Comparison of ENCODE assay signal across 1 cellular context in the genomic region with DNA sequence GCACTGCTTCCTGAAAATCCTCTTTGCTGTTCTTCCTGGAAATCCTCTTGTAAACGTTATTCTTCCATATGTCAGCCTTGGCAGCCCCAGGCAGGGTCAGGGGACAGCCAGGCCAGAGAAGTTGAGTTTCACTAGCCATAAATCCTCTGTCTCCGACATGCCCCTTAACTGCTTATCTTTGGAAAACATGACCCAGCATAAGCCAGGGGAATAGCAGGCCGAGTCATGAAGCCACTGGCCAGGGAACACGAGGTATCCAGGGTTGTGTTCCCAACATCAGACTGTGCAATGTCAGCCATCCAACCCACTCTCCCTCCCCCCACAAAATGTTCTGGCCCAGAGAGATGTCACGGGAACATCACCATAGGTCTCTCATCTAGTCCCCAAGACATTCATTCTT.
A peak's percentile ranks its signal among the peaks of the same experiment; 100 is the strongest.
TF ChIP-seq lines count a peak whose summit lies in the region.

No MANE protein-coding gene starts in this region.

TF ChIP-seq in K562, 482 proteins besides CTCF, POLR2A, EP300 and RAD21 (continued from another document and continues in another):
- TF ChIP-seq, protein P1, sequence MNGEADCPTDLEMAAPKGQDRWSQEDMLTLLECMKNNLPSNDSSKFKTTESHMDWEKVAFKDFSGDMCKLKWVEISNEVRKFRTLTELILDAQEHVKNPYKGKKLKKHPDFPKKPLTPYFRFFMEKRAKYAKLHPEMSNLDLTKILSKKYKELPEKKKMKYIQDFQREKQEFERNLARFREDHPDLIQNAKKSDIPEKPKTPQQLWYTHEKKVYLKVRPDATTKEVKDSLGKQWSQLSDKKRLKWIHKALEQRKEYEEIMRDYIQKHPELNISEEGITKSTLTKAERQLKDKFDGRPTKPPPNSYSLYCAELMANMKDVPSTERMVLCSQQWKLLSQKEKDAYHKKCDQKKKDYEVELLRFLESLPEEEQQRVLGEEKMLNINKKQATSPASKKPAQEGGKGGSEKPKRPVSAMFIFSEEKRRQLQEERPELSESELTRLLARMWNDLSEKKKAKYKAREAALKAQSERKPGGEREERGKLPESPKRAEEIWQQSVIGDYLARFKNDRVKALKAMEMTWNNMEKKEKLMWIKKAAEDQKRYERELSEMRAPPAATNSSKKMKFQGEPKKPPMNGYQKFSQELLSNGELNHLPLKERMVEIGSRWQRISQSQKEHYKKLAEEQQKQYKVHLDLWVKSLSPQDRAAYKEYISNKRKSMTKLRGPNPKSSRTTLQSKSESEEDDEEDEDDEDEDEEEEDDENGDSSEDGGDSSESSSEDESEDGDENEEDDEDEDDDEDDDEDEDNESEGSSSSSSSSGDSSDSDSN (IDR thresholded peaks at IDR 0.05; ENCODE audit: borderline replicate concordance in 1 of 2, low read depth in 2 of 2, low read length in 2 of 2), result no peak
- TF ChIP-seq, protein P2, sequence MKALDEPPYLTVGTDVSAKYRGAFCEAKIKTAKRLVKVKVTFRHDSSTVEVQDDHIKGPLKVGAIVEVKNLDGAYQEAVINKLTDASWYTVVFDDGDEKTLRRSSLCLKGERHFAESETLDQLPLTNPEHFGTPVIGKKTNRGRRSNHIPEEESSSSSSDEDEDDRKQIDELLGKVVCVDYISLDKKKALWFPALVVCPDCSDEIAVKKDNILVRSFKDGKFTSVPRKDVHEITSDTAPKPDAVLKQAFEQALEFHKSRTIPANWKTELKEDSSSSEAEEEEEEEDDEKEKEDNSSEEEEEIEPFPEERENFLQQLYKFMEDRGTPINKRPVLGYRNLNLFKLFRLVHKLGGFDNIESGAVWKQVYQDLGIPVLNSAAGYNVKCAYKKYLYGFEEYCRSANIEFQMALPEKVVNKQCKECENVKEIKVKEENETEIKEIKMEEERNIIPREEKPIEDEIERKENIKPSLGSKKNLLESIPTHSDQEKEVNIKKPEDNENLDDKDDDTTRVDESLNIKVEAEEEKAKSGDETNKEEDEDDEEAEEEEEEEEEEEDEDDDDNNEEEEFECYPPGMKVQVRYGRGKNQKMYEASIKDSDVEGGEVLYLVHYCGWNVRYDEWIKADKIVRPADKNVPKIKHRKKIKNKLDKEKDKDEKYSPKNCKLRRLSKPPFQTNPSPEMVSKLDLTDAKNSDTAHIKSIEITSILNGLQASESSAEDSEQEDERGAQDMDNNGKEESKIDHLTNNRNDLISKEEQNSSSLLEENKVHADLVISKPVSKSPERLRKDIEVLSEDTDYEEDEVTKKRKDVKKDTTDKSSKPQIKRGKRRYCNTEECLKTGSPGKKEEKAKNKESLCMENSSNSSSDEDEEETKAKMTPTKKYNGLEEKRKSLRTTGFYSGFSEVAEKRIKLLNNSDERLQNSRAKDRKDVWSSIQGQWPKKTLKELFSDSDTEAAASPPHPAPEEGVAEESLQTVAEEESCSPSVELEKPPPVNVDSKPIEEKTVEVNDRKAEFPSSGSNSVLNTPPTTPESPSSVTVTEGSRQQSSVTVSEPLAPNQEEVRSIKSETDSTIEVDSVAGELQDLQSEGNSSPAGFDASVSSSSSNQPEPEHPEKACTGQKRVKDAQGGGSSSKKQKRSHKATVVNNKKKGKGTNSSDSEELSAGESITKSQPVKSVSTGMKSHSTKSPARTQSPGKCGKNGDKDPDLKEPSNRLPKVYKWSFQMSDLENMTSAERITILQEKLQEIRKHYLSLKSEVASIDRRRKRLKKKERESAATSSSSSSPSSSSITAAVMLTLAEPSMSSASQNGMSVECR (CRISPR knock-in tag; IDR thresholded peaks at IDR 0.05), result no peak
- TF ChIP-seq CSDE1 (IDR thresholded peaks at IDR 0.05) (no peak), CCAR2 (IDR thresholded peaks at IDR 0.05; ENCODE audit: low read depth, low read length) (no peak), ZSCAN29 (IDR thresholded peaks at IDR 0.05) (no peak), NCOA4 (IDR thresholded peaks at IDR 0.05; ENCODE audit: partially characterized antibody) (no peak), FOXJ2 (tag; IDR thresholded peaks at IDR 0.05) (no peak), ILK (tag; IDR thresholded peaks at IDR 0.05; ENCODE audit: borderline replicate concordance, low read depth) (no peak), DPF2 (IDR thresholded peaks at IDR 0.05) (peak; percentile 72), MTA2 (IDR thresholded peaks at IDR 0.05; ENCODE audit: low read depth) (no peak), C11orf30 (IDR thresholded peaks at IDR 0.05; ENCODE audit: low read depth) (peak; percentile 56), OTX1 (CRISPR knock-in tag; IDR thresholded peaks at IDR 0.05) (no peak), MAFG (tag; conservative IDR thresholded peaks at IDR 0.05) (peak; percentile 80), XRCC5 (IDR thresholded peaks at IDR 0.05; ENCODE audit: low read depth, low read length) (no peak), ZNF121 (CRISPR knock-in tag; conservative IDR thresholded peaks at IDR 0.05) (no peak)
- TF ChIP-seq, protein P3, sequence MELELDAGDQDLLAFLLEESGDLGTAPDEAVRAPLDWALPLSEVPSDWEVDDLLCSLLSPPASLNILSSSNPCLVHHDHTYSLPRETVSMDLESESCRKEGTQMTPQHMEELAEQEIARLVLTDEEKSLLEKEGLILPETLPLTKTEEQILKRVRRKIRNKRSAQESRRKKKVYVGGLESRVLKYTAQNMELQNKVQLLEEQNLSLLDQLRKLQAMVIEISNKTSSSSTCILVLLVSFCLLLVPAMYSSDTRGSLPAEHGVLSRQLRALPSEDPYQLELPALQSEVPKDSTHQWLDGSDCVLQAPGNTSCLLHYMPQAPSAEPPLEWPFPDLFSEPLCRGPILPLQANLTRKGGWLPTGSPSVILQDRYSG (tag; conservative IDR thresholded peaks at IDR 0.05; ENCODE audit: low read depth), result 0 out of 2 replicates have a peak, but pooled peaks have one; percentile 35
- TF ChIP-seq, protein P4, sequence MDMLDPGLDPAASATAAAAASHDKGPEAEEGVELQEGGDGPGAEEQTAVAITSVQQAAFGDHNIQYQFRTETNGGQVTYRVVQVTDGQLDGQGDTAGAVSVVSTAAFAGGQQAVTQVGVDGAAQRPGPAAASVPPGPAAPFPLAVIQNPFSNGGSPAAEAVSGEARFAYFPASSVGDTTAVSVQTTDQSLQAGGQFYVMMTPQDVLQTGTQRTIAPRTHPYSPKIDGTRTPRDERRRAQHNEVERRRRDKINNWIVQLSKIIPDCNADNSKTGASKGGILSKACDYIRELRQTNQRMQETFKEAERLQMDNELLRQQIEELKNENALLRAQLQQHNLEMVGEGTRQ (CRISPR knock-in tag; IDR thresholded peaks at IDR 0.05), result no peak
- TF ChIP-seq, protein P5, sequence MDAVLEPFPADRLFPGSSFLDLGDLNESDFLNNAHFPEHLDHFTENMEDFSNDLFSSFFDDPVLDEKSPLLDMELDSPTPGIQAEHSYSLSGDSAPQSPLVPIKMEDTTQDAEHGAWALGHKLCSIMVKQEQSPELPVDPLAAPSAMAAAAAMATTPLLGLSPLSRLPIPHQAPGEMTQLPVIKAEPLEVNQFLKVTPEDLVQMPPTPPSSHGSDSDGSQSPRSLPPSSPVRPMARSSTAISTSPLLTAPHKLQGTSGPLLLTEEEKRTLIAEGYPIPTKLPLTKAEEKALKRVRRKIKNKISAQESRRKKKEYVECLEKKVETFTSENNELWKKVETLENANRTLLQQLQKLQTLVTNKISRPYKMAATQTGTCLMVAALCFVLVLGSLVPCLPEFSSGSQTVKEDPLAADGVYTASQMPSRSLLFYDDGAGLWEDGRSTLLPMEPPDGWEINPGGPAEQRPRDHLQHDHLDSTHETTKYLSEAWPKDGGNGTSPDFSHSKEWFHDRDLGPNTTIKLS (IDR thresholded peaks at IDR 0.05; ENCODE audit: borderline replicate concordance, low read depth), result no peak
- TF ChIP-seq, protein P6, sequence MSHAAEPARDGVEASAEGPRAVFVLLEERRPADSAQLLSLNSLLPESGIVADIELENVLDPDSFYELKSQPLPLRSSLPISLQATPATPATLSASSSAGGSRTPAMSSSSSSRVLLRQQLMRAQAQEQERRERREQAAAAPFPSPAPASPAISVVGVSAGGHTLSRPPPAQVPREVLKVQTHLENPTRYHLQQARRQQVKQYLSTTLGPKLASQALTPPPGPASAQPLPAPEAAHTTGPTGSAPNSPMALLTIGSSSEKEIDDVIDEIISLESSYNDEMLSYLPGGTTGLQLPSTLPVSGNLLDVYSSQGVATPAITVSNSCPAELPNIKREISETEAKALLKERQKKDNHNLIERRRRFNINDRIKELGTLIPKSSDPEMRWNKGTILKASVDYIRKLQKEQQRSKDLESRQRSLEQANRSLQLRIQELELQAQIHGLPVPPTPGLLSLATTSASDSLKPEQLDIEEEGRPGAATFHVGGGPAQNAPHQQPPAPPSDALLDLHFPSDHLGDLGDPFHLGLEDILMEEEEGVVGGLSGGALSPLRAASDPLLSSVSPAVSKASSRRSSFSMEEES (CRISPR knock-in tag; IDR thresholded peaks at IDR 0.05), result no peak
- TF ChIP-seq, protein P7, sequence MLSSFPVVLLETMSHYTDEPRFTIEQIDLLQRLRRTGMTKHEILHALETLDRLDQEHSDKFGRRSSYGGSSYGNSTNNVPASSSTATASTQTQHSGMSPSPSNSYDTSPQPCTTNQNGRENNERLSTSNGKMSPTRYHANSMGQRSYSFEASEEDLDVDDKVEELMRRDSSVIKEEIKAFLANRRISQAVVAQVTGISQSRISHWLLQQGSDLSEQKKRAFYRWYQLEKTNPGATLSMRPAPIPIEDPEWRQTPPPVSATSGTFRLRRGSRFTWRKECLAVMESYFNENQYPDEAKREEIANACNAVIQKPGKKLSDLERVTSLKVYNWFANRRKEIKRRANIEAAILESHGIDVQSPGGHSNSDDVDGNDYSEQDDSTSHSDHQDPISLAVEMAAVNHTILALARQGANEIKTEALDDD (IDR thresholded peaks at IDR 0.05), result no peak
- TF ChIP-seq, protein P8, sequence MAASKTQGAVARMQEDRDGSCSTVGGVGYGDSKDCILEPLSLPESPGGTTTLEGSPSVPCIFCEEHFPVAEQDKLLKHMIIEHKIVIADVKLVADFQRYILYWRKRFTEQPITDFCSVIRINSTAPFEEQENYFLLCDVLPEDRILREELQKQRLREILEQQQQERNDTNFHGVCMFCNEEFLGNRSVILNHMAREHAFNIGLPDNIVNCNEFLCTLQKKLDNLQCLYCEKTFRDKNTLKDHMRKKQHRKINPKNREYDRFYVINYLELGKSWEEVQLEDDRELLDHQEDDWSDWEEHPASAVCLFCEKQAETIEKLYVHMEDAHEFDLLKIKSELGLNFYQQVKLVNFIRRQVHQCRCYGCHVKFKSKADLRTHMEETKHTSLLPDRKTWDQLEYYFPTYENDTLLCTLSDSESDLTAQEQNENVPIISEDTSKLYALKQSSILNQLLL (CRISPR knock-in tag; IDR thresholded peaks at IDR 0.05; ENCODE audit: borderline replicate concordance), result no peak
- TF ChIP-seq, protein P9, sequence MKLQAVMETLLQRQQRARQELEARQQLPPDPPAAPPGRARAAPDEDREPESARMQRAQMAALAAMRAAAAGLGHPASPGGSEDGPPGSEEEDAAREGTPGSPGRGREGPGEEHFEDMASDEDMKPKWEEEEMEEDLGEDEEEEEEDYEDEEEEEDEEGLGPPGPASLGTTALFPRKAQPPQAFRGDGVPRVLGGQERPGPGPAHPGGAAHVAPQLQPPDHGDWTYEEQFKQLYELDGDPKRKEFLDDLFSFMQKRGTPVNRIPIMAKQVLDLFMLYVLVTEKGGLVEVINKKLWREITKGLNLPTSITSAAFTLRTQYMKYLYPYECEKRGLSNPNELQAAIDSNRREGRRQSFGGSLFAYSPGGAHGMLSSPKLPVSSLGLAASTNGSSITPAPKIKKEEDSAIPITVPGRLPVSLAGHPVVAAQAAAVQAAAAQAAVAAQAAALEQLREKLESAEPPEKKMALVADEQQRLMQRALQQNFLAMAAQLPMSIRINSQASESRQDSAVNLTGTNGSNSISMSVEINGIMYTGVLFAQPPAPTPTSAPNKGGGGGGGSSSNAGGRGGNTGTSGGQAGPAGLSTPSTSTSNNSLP (IDR thresholded peaks at IDR 0.05; ENCODE audit: borderline replicate concordance, low read depth, low read length), result no peak
- TF ChIP-seq, protein P10, sequence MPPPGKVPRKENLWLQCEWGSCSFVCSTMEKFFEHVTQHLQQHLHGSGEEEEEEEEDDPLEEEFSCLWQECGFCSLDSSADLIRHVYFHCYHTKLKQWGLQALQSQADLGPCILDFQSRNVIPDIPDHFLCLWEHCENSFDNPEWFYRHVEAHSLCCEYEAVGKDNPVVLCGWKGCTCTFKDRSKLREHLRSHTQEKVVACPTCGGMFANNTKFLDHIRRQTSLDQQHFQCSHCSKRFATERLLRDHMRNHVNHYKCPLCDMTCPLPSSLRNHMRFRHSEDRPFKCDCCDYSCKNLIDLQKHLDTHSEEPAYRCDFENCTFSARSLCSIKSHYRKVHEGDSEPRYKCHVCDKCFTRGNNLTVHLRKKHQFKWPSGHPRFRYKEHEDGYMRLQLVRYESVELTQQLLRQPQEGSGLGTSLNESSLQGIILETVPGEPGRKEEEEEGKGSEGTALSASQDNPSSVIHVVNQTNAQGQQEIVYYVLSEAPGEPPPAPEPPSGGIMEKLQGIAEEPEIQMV (tag; conservative IDR thresholded peaks at IDR 0.05; ENCODE audit: low read depth), result no peak
